Comparison of ENCODE assay signal across 11 cellular contexts in genomic region chr1:212242288-212242984, GRCh38. TPM values are rescaled to one million over a fixed set of nuclear protein-coding genes. Genes with fewer than 3 reads are reported as not detected.
A peak's percentile ranks its signal among the peaks of the same experiment; 100 is the strongest.
DNase-seq lines count a peak whose midpoint lies in the region; ATAC-seq and TF ChIP-seq lines count a peak whose summit lies in the region.
"Had no signal": no experiment of that assay in that cellular context is flagged by ENCODE, and none has a peak within 500 bp of the region (broad histone marks: within the 10 kb centered on the region; RNA-seq: fewer than 3 reads in every experiment).

No MANE protein-coding gene starts in this region.

- DNase-seq in NOMO-1 (lab: John Stamatoyannopoulos, UW; ENCODE audit: unreplicated experiment in 2 of 2), result peak; percentile 38 to 46
- no peak for DNase-seq in NOMO-1 treated with dmso at 0.1 percent for 144 hours (lab: John Stamatoyannopoulos, UW; ENCODE audit: unreplicated experiment)
- no peak for DNase-seq in activated naive CD8-positive, alpha-beta T cell treated with anti-CD3 and anti-CD28 coated beads, Interleukin-2, amount 50 U/mL, for 24 hours
- no peak for DNase-seq in suprapubic skin (ENCODE audit: low spot score in 2 of 2)
- no peak for DNase-seq in NCI-H1694 (lab: John Stamatoyannopoulos, UW)
- DNase-seq in HUDEP-2 (lab: John Stamatoyannopoulos, UW; ENCODE audit: unreplicated experiment in 76 of 76), result no peak
- DNase-seq: GDM1, IMR-90, NCI-H526 had no signal

- no peaks in the 10 kb centered on the region for H3K36me3 Mint-ChIP-seq in activated naive CD8-positive, alpha-beta T cell treated with anti-CD3 and anti-CD28 coated beads, Interleukin-2, amount 50 U/mL, for 24 hours (ENCODE audit: low read depth)

- peaks cover 2% of the 10 kb centered on the region for H3K27me3 Mint-ChIP-seq in activated naive CD8-positive, alpha-beta T cell treated with anti-CD3 and anti-CD28 coated beads, Interleukin-2, amount 50 U/mL, for 24 hours

- peak overlapping the region; percentile 27 for H3K27ac ChIP-seq in layer of hippocampus (ENCODE audit: low read depth, low read length)
- H3K27ac ChIP-seq in suprapubic skin, result peak overlapping the region; percentile 76

- no peaks in the 10 kb centered on the region for H3K9me3 ChIP-seq in suprapubic skin

- H3K4me3 Mint-ChIP-seq in activated naive CD8-positive, alpha-beta T cell treated with anti-CD3 and anti-CD28 coated beads, Interleukin-2, amount 50 U/mL, for 24 hours, result no peak overlapping the region

- no peaks in the 10 kb centered on the region for H3K27me3 ChIP-seq in layer of hippocampus (ENCODE audit: control insufficient read depth, insufficient read depth, low read length)
- no peaks in the 10 kb centered on the region for H3K27me3 ChIP-seq in suprapubic skin

- no peak for TF ChIP-seq POLR2A in suprapubic skin (IDR thresholded peaks at IDR 0.05)

- ATAC-seq in activated naive CD8-positive, alpha-beta T cell treated with anti-CD3 and anti-CD28 coated beads, Interleukin-2, amount 50 U/mL, for 24 hours, result no peak
- no peak for ATAC-seq in HG03354 (IDR thresholded peaks at IDR 0.05; ENCODE audit: poor library complexity, severe bottlenecking, unreplicated experiment)

- 76% methylated on average over 11 of the region's 11 CpGs for WGBS in suprapubic skin

- H3K27ac Mint-ChIP-seq in activated naive CD8-positive, alpha-beta T cell treated with anti-CD3 and anti-CD28 coated beads, Interleukin-2, amount 50 U/mL, for 24 hours, result peak overlapping the region; percentile 2

- no peaks in the 10 kb centered on the region for H3K9me3 Mint-ChIP-seq in activated naive CD8-positive, alpha-beta T cell treated with anti-CD3 and anti-CD28 coated beads, Interleukin-2, amount 50 U/mL, for 24 hours

- peaks cover 16% of the 10 kb centered on the region for H3K4me1 Mint-ChIP-seq in activated naive CD8-positive, alpha-beta T cell treated with anti-CD3 and anti-CD28 coated beads, Interleukin-2, amount 50 U/mL, for 24 hours

- no peaks in the 10 kb centered on the region for H3K36me3 ChIP-seq in suprapubic skin

- H3K4me3 ChIP-seq in suprapubic skin, result no peak overlapping the region

- no peak for TF ChIP-seq CTCF in suprapubic skin (IDR thresholded peaks at IDR 0.05)

- TF ChIP-seq EP300 in suprapubic skin (IDR thresholded peaks at IDR 0.05), result no peak

- H3K4me1 ChIP-seq in suprapubic skin, result peaks cover 23% of the 10 kb centered on the region

RNA-seq across cellular contexts. Expression of gene PPP2R5A, which starts 42.8 kb away (rescaled TPM):
- total RNA-seq in suprapubic skin, result 10 to 100 TPM; 44.6 to 58.2 (median 50.5) TPM

Comparison
In these comparisons a context has a peak if more than half of its experiments do, and no peak if none do; other contexts are left out.
1. DNase-seq: peak in NOMO-1 (2 of 2); none in NOMO-1 treated with dmso at 0.1 percent for 144 hours (single experiment), activated naive CD8-positive, alpha-beta T cell treated with anti-CD3 and anti-CD28 coated beads, Interleukin-2, amount 50 U/mL, for 24 hours (single experiment), suprapubic skin (0 of 2), NCI-H1694 (single experiment) and HUDEP-2 (0 of 76).